Comparison of ENCODE assay signal across 12 cellular contexts in the genomic region with DNA sequence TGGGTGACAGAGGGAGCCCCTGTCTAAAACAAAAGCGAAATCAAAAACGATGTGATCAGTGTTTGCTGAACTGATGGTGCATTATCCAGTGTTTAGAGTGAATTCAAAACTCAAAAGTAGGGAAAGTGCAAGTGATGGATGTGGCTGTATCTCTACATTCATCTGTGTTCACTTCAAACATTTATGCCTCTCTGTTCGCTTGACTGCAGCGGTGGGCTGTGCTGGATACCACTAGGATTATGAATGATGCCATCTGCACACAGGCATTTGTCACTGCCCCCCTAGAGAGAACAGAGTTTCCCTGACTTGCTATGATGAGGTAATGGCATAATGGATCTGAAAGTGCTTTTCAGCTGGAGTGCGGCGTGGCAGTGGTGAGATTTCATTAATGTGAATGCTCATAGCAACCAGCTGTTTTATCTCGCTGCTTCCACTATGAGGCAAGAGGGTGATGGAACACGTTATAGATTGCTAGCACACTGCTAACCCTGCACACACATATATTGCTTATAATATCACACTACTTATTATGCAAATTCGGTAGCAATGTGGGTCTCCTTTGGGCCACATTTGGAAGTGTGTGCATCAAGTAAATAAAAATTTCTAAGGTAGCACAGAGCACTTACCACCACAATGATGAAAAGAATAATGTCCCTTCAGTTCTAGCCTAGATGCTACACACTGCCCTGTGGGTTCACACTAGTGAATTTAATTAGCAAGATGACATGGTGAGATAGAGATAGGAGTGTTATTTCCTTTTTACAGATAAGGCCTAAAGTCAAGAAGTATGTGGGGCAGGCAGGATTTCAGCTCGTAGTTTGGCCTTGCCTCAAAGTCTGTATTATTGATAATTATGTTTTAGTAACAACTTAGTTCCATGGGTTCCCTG.
DNase-seq lines count a peak whose midpoint lies in the region; ATAC-seq lines count a peak whose summit lies in the region.
"Had no signal": no experiment of that assay in that cellular context is flagged by ENCODE, and none has a peak within 500 bp of the region (broad histone marks: within the 10 kb centered on the region; RNA-seq: fewer than 3 reads in every experiment).

No MANE protein-coding gene starts in this region.

- H3K36me3 ChIP-seq in mesendoderm (ENCODE audit: control insufficient read depth, insufficient read depth, low read length) (no peaks in the 10 kb centered on the region), MG63 (no peaks in the 10 kb centered on the region)
- H3K36me3 ChIP-seq: adrenal gland, right lobe of liver had no signal

- no peaks in the 10 kb centered on the region for H3K9me3 Mint-ChIP-seq in activated naive CD4-positive, alpha-beta T cell treated with anti-CD3 and anti-CD28 coated beads, Interleukin-2, amount 50 U/mL, for 72 hours

- ATAC-seq in activated naive CD4-positive, alpha-beta T cell treated with anti-CD3 and anti-CD28 coated beads, Interleukin-2, amount 50 U/mL, for 72 hours: no peak

- no peaks in the 10 kb centered on the region for H3K79me2 ChIP-seq in mesendoderm (ENCODE audit: control insufficient read depth, insufficient read depth, low read length)

- no peak overlapping the region for H4K8ac ChIP-seq in mesendoderm (ENCODE audit: low read depth, low read length)

- H2BK15ac ChIP-seq in mesendoderm (replicated peaks; ENCODE audit: low read depth): no peak overlapping the region

- H3K4ac ChIP-seq in mesendoderm (ENCODE audit: low read depth, low read length): no peak overlapping the region

- no peak overlapping the region for H3K9ac ChIP-seq in mesendoderm (ENCODE audit: low read length)

- H2AK5ac ChIP-seq in mesendoderm (ENCODE audit: low read length): no peak overlapping the region

- no peak overlapping the region for H3K27ac ChIP-seq in mesendoderm (ENCODE audit: low read depth, low read length)
- H3K27ac ChIP-seq: adrenal gland, HL-60, right lobe of liver had no signal

- H3K4me1 ChIP-seq in mesendoderm (ENCODE audit: control insufficient read depth, low read depth, low read length): peaks cover 11% of the 10 kb centered on the region
- H3K4me1 ChIP-seq: adrenal gland had no signal

- H4K5ac ChIP-seq in mesendoderm (ENCODE audit: low read length): no peak overlapping the region

- WGBS in mesendoderm (ENCODE audit: extremely low coverage, insufficient coverage, low lambda C conversion rate): no CpG with 5 or more reads among the region's 10 CpGs

- no peak overlapping the region for H3K27ac Mint-ChIP-seq in activated naive CD4-positive, alpha-beta T cell treated with anti-CD3 and anti-CD28 coated beads, Interleukin-2, amount 50 U/mL, for 72 hours

- H2BK120ac ChIP-seq in mesendoderm (ENCODE audit: low read depth, low read length): no peak overlapping the region

- H3K27me3 ChIP-seq in mesendoderm (ENCODE audit: insufficient read depth, low read length, poor library complexity) (no peaks in the 10 kb centered on the region), MG63 (no peaks in the 10 kb centered on the region)
- H3K27me3 ChIP-seq: adrenal gland, right lobe of liver had no signal

- H3K18ac ChIP-seq in mesendoderm (ENCODE audit: low read length): no peak overlapping the region

- H3K56ac ChIP-seq in mesendoderm (ENCODE audit: low read length): no peak overlapping the region

- no peaks in the 10 kb centered on the region for H3K9me3 ChIP-seq in MG63
- H3K9me3 ChIP-seq: adrenal gland, right lobe of liver had no signal

- no peak overlapping the region for H3K23ac ChIP-seq in mesendoderm (ENCODE audit: low read length)

- no peaks in the 10 kb centered on the region for H3K36me3 Mint-ChIP-seq in activated naive CD4-positive, alpha-beta T cell treated with anti-CD3 and anti-CD28 coated beads, Interleukin-2, amount 50 U/mL, for 72 hours

- DNase-seq in DMS79 treated with DMSO at 0.1 percent for 48 hours (lab: John Stamatoyannopoulos, UW) (peak; percentile 72), NCI-H146 (lab: John Stamatoyannopoulos, UW) (peak; percentile 95), SHP77 (lab: John Stamatoyannopoulos, UW) (peak; percentile 77 to 84), mesendoderm (peak; percentile 62), MG63 (no peak), SIG-M5 treated with dmso at 0.1 percent for 504 hours (lab: John Stamatoyannopoulos, UW; ENCODE audit: unreplicated experiment) (no peak), NK-92 (lab: John Stamatoyannopoulos, UW; ENCODE audit: unreplicated experiment) (no peak)
- DNase-seq in activated naive CD4-positive, alpha-beta T cell treated with anti-CD3 and anti-CD28 coated beads, Interleukin-2, amount 50 U/mL, for 72 hours (ENCODE audit: low spot score in 2 of 2): no peak
- DNase-seq: NCI-H1930, right lobe of liver had no signal

- H2BK5ac ChIP-seq in mesendoderm (ENCODE audit: low read length): no peak overlapping the region

- peak overlapping the region; percentile 23 for H3K4me2 ChIP-seq in mesendoderm (ENCODE audit: low read length)

- H3K79me1 ChIP-seq in mesendoderm (ENCODE audit: low read length): no peaks in the 10 kb centered on the region

- H3K4me3 ChIP-seq in mesendoderm (ENCODE audit: low read length) (no peak overlapping the region), MG63 (no peak overlapping the region)
- H3K4me3 ChIP-seq: adrenal gland, right lobe of liver had no signal

Comparison
In these comparisons a context has a peak if more than half of its experiments do, and no peak if none do; other contexts are left out.
1. DNase-seq: peak in DMS79 treated with DMSO at 0.1 percent for 48 hours (single experiment), NCI-H146 (single experiment), SHP77 (2 of 2) and mesendoderm (single experiment); none in MG63 (single experiment), SIG-M5 treated with dmso at 0.1 percent for 504 hours (single experiment), activated naive CD4-positive, alpha-beta T cell treated with anti-CD3 and anti-CD28 coated beads, Interleukin-2, amount 50 U/mL, for 72 hours (0 of 2) and NK-92 (single experiment).